Comparison of ENCODE assay signal across 2 cellular contexts in the genomic region with DNA sequence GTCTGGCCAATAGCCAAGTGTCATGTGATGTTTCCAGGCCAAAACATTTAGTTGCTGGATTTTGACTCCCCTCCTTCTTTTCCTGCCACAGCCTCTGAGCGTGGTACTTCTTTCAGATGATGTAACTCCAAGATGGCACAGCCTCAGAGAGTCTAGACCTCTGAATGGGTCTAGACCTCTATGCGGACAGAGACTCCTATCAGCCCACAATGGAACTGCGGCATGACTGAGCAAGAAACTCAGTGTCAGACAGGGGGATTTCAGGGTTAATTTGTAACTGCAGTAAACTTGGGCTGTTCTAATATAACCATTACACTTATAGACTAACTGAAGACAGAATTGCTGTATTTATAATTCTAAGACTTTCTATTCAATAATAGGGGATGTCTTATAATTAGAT.
A peak's percentile ranks its signal among the peaks of the same experiment; 100 is the strongest.
TF ChIP-seq lines count a peak whose summit lies in the region.

No MANE protein-coding gene starts in this region.

TF ChIP-seq in HepG2, 621 proteins besides CTCF, POLR2A, EP300 and RAD21:
- peak; percentile 27; the same call in 1 of the 2 replicates for TF ChIP-seq ZNF652 (CRISPR knock-in tag; IDR thresholded peaks at IDR 0.05; ENCODE audit: borderline replicate concordance, low read depth)
- no peak for TF ChIP-seq ZC3H4 (CRISPR knock-in tag; IDR thresholded peaks at IDR 0.05; ENCODE audit: borderline replicate concordance)

TF ChIP-seq in GM12878, 131 proteins besides CTCF, POLR2A, EP300 and RAD21:
- TF ChIP-seq HDAC6 (IDR thresholded peaks at IDR 0.05; ENCODE audit: unreplicated experiment) (no peak), JUND (IDR thresholded peaks at IDR 0.05; ENCODE audit: low read depth, low read length) (no peak), ZBTB4 (CRISPR knock-in tag; IDR thresholded peaks at IDR 0.05) (no peak)
- TF ChIP-seq, protein P1, sequence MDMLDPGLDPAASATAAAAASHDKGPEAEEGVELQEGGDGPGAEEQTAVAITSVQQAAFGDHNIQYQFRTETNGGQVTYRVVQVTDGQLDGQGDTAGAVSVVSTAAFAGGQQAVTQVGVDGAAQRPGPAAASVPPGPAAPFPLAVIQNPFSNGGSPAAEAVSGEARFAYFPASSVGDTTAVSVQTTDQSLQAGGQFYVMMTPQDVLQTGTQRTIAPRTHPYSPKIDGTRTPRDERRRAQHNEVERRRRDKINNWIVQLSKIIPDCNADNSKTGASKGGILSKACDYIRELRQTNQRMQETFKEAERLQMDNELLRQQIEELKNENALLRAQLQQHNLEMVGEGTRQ (IDR thresholded peaks at IDR 0.05; ENCODE audit: borderline replicate concordance, low read depth, low read length), result no peak
